1 cellular context compared by ENCODE assay signal in the genomic region with DNA sequence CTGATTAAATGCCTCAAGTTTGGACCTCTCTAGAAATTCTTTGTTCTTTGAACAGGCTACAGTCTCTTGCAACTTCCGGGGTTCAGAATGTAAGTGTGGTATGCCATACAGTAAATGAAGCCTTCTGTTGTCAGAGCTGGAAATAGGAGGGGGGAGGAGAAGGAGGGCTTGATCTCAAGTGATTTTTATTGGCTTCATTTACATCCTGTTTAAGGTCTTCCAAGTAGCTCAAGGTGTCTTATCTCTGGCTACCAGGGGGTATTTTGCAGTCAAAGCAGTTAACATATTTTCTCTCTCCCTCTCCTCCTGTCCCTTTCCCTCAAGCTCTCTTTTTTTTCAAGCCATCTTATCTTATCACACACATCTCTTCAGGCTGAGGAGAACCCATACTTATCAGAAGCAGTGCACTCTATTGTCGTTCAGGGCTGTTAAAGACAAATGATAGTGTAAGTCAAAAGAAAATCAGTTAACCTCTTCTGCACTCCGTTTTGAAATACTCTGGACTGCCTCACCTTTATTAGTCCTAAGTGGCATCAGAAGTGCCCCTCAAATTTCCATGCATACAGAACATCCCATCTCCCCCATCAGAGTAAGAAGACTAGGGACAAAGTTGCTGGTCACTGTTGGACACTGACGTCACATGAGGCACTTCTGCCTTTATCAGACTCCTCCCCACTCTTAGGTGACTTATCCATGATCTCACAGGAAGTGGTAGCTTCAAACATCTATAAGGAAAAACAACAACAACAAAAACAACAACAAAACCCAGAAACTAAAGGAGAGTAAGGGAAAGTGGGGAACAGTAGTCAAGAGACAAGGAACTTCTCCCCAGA.
A peak's percentile ranks its signal among the peaks of the same experiment; 100 is the strongest.
TF ChIP-seq lines count a peak whose summit lies in the region.

No MANE protein-coding gene starts in this region.

TF ChIP-seq in K562, 482 proteins besides CTCF, POLR2A, EP300 and RAD21 (continued from another document and continues in another):
- TF ChIP-seq MYC (IDR thresholded peaks at IDR 0.05; ENCODE audit: low read depth, low read length) (no peak), MYC (CRISPR knock-in tag; IDR thresholded peaks at IDR 0.05; ENCODE audit: borderline replicate concordance, low read depth) (no peak), ZNF212 (CRISPR knock-in tag; IDR thresholded peaks at IDR 0.05) (no peak), MAFF (IDR thresholded peaks at IDR 0.05; ENCODE audit: low read length) (no peak), E2F3 (CRISPR knock-in tag; IDR thresholded peaks at IDR 0.05) (no peak), ZFP1 (CRISPR knock-in tag; IDR thresholded peaks at IDR 0.05) (no peak), HNRNPH1 (optimal IDR thresholded peaks at IDR 0.05; ENCODE audit: low read depth, low read length) (no peak), NRF1 (conservative IDR thresholded peaks at IDR 0.05 in 1 of 2, IDR thresholded peaks at IDR 0.05 in 1 of 2) (no peak; a peak in 1 of 4 replicates), ZNF551 (CRISPR knock-in tag; IDR thresholded peaks at IDR 0.05) (no peak), NR0B1 (IDR thresholded peaks at IDR 0.05; ENCODE audit: partially characterized antibody) (no peak), TBL1XR1 (IDR thresholded peaks at IDR 0.05; ENCODE audit: low read length in 2 of 2) (peak in 1 of 2 experiments; percentile 67; a peak in 2 of 4 replicates), SLC30A9 (CRISPR knock-in tag; IDR thresholded peaks at IDR 0.05) (no peak), ZBTB26 (CRISPR knock-in tag; IDR thresholded peaks at IDR 0.05) (no peak), FOXK2 (conservative IDR thresholded peaks at IDR 0.05 in 1 of 2, IDR thresholded peaks at IDR 0.05 in 1 of 2; ENCODE audit: low read depth in 2 of 2) (no peak), DLX4 (CRISPR knock-in tag; IDR thresholded peaks at IDR 0.05) (no peak), RHOXF2B (CRISPR knock-in tag; conservative IDR thresholded peaks at IDR 0.05) (no peak), ZFP30 (CRISPR knock-in tag; IDR thresholded peaks at IDR 0.05; ENCODE audit: borderline replicate concordance) (no peak), U2AF1 (optimal IDR thresholded peaks at IDR 0.05; ENCODE audit: low read depth, low read length) (no peak), KLF6 (CRISPR knock-in tag; IDR thresholded peaks at IDR 0.05; ENCODE audit: borderline replicate concordance) (no peak; the same call in 1 of the 2 replicates), MAZ (CRISPR knock-in tag; conservative IDR thresholded peaks at IDR 0.05 in 1 of 2, IDR thresholded peaks at IDR 0.05 in 1 of 2) (peak in 1 of 2 experiments; percentile 54; a peak in 1 of 4 replicates), GATAD2A (IDR thresholded peaks at IDR 0.05) (0 out of 2 replicates have a peak, but pooled peaks have one; percentile 53), ZNF445 (CRISPR knock-in tag; IDR thresholded peaks at IDR 0.05; ENCODE audit: low read depth) (no peak), ESRRB (CRISPR knock-in tag; IDR thresholded peaks at IDR 0.05; ENCODE audit: borderline replicate concordance) (no peak), TAF15 (IDR thresholded peaks at IDR 0.05; ENCODE audit: low read depth, low read length) (no peak), CEBPB (tag; IDR thresholded peaks at IDR 0.05) (no peak), PHF21A (IDR thresholded peaks at IDR 0.05; ENCODE audit: borderline replicate concordance, low read depth) (no peak), MXI1 (IDR thresholded peaks at IDR 0.05; ENCODE audit: low read depth, low read length) (no peak), SMARCB1 (IDR thresholded peaks at IDR 0.05; ENCODE audit: insufficient read length, low read depth) (no peak), HOXB6 (CRISPR knock-in tag; IDR thresholded peaks at IDR 0.05; ENCODE audit: borderline replicate concordance) (no peak), EZH2 (IDR thresholded peaks at IDR 0.05; ENCODE audit: borderline replicate concordance, low read depth, low read length) (no peak), NCOA2 (IDR thresholded peaks at IDR 0.05; ENCODE audit: partially characterized antibody in 2 of 2) (no peak), SRSF9 (IDR thresholded peaks at IDR 0.05; ENCODE audit: borderline replicate concordance, low read depth, low read length) (no peak), ZNF316 (IDR thresholded peaks at IDR 0.05) (no peak), CREM (IDR thresholded peaks at IDR 0.05; ENCODE audit: low read depth) (0 out of 2 replicates have a peak, but pooled peaks have one; percentile 55), NFYB (IDR thresholded peaks at IDR 0.05; ENCODE audit: extremely low read depth, insufficient read length) (no peak), CREB5 (CRISPR knock-in tag; IDR thresholded peaks at IDR 0.05) (no peak; the same call in 1 of the 2 replicates), TGIF2 (CRISPR knock-in tag; IDR thresholded peaks at IDR 0.05) (no peak), POU5F1 (IDR thresholded peaks at IDR 0.05; ENCODE audit: borderline replicate concordance, low read depth, low read length, partially characterized antibody) (no peak), SMARCE1 (IDR thresholded peaks at IDR 0.05) (peak; percentile 96; the same call in 1 of the 2 replicates), NFIX (CRISPR knock-in tag; IDR thresholded peaks at IDR 0.05; ENCODE audit: low read depth) (no peak), POLR2H (tag; IDR thresholded peaks at IDR 0.05; ENCODE audit: low read depth) (no peak), RCOR1 (IDR thresholded peaks at IDR 0.05; ENCODE audit: borderline replicate concordance in 1 of 2, low read depth in 2 of 2, low read length in 2 of 2) (peak in 1 of 2 experiments; percentile 90; a peak in 2 of 4 replicates), DDX20 (tag; IDR thresholded peaks at IDR 0.05; ENCODE audit: low read depth) (no peak), SPI1 (IDR thresholded peaks at IDR 0.05; ENCODE audit: borderline replicate concordance, low read depth, low read length) (no peak), ZNF274 (IDR thresholded peaks at IDR 0.05; ENCODE audit: borderline replicate concordance, low read depth, low read length) (no peak), KLF1 (tag; IDR thresholded peaks at IDR 0.05) (no peak), YBX1 (IDR thresholded peaks at IDR 0.05) (no peak), EWSR1 (IDR thresholded peaks at IDR 0.05; ENCODE audit: borderline replicate concordance, low read depth, partially characterized antibody) (no peak), ZNF24 (IDR thresholded peaks at IDR 0.05) (no peak), MED1 (CRISPR knock-in tag; IDR thresholded peaks at IDR 0.05; ENCODE audit: borderline replicate concordance) (no peak), ZSCAN32 (CRISPR knock-in tag; IDR thresholded peaks at IDR 0.05) (no peak), SUPT5H (IDR thresholded peaks at IDR 0.05) (no peak), BRF1 (IDR thresholded peaks at IDR 0.05; ENCODE audit: borderline replicate concordance, extremely low read depth, insufficient read length) (no peak), BCL6 (CRISPR knock-in tag; IDR thresholded peaks at IDR 0.05) (no peak), CHCHD3 (CRISPR knock-in tag; IDR thresholded peaks at IDR 0.05) (no peak), STAG1 (CRISPR knock-in tag; IDR thresholded peaks at IDR 0.05; ENCODE audit: borderline replicate concordance) (no peak)
- TF ChIP-seq, protein P1, sequence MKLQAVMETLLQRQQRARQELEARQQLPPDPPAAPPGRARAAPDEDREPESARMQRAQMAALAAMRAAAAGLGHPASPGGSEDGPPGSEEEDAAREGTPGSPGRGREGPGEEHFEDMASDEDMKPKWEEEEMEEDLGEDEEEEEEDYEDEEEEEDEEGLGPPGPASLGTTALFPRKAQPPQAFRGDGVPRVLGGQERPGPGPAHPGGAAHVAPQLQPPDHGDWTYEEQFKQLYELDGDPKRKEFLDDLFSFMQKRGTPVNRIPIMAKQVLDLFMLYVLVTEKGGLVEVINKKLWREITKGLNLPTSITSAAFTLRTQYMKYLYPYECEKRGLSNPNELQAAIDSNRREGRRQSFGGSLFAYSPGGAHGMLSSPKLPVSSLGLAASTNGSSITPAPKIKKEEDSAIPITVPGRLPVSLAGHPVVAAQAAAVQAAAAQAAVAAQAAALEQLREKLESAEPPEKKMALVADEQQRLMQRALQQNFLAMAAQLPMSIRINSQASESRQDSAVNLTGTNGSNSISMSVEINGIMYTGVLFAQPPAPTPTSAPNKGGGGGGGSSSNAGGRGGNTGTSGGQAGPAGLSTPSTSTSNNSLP (IDR thresholded peaks at IDR 0.05; ENCODE audit: borderline replicate concordance, low read depth, low read length), result peak; percentile 50; the same call in 1 of the 2 replicates
- TF ChIP-seq, protein P2, sequence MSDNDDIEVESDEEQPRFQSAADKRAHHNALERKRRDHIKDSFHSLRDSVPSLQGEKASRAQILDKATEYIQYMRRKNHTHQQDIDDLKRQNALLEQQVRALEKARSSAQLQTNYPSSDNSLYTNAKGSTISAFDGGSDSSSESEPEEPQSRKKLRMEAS (CRISPR knock-in tag; IDR thresholded peaks at IDR 0.05), result no peak
- TF ChIP-seq, protein P3, sequence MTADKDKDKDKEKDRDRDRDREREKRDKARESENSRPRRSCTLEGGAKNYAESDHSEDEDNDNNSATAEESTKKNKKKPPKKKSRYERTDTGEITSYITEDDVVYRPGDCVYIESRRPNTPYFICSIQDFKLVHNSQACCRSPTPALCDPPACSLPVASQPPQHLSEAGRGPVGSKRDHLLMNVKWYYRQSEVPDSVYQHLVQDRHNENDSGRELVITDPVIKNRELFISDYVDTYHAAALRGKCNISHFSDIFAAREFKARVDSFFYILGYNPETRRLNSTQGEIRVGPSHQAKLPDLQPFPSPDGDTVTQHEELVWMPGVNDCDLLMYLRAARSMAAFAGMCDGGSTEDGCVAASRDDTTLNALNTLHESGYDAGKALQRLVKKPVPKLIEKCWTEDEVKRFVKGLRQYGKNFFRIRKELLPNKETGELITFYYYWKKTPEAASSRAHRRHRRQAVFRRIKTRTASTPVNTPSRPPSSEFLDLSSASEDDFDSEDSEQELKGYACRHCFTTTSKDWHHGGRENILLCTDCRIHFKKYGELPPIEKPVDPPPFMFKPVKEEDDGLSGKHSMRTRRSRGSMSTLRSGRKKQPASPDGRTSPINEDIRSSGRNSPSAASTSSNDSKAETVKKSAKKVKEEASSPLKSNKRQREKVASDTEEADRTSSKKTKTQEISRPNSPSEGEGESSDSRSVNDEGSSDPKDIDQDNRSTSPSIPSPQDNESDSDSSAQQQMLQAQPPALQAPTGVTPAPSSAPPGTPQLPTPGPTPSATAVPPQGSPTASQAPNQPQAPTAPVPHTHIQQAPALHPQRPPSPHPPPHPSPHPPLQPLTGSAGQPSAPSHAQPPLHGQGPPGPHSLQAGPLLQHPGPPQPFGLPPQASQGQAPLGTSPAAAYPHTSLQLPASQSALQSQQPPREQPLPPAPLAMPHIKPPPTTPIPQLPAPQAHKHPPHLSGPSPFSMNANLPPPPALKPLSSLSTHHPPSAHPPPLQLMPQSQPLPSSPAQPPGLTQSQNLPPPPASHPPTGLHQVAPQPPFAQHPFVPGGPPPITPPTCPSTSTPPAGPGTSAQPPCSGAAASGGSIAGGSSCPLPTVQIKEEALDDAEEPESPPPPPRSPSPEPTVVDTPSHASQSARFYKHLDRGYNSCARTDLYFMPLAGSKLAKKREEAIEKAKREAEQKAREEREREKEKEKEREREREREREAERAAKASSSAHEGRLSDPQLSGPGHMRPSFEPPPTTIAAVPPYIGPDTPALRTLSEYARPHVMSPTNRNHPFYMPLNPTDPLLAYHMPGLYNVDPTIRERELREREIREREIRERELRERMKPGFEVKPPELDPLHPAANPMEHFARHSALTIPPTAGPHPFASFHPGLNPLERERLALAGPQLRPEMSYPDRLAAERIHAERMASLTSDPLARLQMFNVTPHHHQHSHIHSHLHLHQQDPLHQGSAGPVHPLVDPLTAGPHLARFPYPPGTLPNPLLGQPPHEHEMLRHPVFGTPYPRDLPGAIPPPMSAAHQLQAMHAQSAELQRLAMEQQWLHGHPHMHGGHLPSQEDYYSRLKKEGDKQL (CRISPR knock-in tag; IDR thresholded peaks at IDR 0.05; ENCODE audit: borderline replicate concordance), result no peak
- TF ChIP-seq, protein P4, sequence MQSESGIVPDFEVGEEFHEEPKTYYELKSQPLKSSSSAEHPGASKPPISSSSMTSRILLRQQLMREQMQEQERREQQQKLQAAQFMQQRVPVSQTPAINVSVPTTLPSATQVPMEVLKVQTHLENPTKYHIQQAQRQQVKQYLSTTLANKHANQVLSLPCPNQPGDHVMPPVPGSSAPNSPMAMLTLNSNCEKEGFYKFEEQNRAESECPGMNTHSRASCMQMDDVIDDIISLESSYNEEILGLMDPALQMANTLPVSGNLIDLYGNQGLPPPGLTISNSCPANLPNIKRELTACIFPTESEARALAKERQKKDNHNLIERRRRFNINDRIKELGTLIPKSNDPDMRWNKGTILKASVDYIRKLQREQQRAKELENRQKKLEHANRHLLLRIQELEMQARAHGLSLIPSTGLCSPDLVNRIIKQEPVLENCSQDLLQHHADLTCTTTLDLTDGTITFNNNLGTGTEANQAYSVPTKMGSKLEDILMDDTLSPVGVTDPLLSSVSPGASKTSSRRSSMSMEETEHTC (IDR thresholded peaks at IDR 0.05), result no peak
